ENCODE assay signal across 1 cellular context in the genomic region with DNA sequence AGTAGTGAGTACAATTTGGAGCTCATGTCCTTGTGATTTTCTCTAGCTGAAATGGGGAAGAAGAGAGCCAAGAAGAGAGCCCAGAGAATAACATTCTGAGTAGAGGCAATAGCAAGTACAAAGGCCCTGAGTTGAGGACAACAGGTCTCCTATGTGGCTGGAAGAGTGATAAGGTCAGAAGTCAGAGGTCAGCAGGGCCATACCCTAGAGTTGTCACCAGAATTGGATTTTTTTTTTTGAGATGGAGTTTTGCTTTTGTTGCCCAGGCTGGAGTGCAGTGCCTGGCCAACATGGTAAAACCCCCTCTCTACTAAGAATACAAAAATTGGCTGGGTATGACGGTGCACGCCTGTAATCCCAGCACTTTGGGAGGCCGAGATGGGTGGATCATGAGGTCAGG.
TF ChIP-seq lines count a peak whose summit lies in the region.

No MANE protein-coding gene starts in this region.

TF ChIP-seq in K562, 482 proteins besides CTCF, POLR2A, EP300 and RAD21:
- TF ChIP-seq BMI1 (IDR thresholded peaks at IDR 0.05; ENCODE audit: low read length) (no peak), MTA1 (IDR thresholded peaks at IDR 0.05; ENCODE audit: borderline replicate concordance) (no peak), CREM (IDR thresholded peaks at IDR 0.05; ENCODE audit: low read depth) (no peak), NR2C1 (IDR thresholded peaks at IDR 0.05) (peak; percentile 68), NR2C1 (tag; IDR thresholded peaks at IDR 0.05) (peak; percentile 58), HNRNPL (IDR thresholded peaks at IDR 0.05; ENCODE audit: low read depth, low read length) (no peak), TFAM (CRISPR knock-in tag; conservative IDR thresholded peaks at IDR 0.05) (no peak), TCF7 (IDR thresholded peaks at IDR 0.05; ENCODE audit: borderline replicate concordance) (no peak), NUFIP1 (IDR thresholded peaks at IDR 0.05; ENCODE audit: partially characterized antibody) (no peak), GTF2A2 (tag; IDR thresholded peaks at IDR 0.05) (no peak)
